In the genomic region with DNA sequence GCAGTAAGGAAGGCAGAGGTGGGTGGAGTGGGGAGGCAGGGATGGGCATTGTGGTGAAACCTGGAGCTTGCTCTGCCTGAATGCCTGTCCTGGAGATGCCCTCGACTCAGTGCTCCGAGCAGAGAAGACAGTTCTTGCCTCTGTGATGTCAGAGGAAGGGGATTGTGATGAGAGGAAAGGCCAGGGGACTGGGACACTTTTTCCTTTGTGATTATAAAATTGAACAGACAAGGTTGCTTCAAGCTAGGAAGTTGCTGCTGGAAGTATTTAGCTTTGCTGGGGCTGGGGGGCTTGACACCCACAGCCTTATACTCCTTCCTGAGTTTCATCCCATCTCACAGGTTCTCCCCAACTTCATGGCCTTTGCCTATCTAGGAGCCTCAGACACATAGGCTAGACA, we compare ENCODE assay signal across 21 cellular contexts. TPM values are rescaled to one million over a fixed set of nuclear protein-coding genes. Genes with fewer than 3 reads are reported as not detected.
DNase-seq lines count a peak whose midpoint lies in the region; ATAC-seq and TF ChIP-seq lines count a peak whose summit lies in the region.
"Had no signal": no experiment of that assay in that cellular context is flagged by ENCODE, and none has a peak within 500 bp of the region (broad histone marks: within the 10 kb centered on the region; RNA-seq: fewer than 3 reads in every experiment).

A gene (minus strand): TSS at position 101 of the 400 bp plus-strand sequence. CDS start 52 bp downstream, at position 49.

- no peak within 1 kb of the TSS for H3K4me3 ChIP-seq in esophagus muscularis mucosa
- H3K4me3 ChIP-seq: BLaER1 treated with 17β-estradiol and CSF1 and Interleukin-3, amounts not matched to agents 10 nM and 100 nM had no signal

- TF ChIP-seq POLR2A in esophagus muscularis mucosa (IDR thresholded peaks at IDR 0.05; ENCODE audit: low read depth) = no peak

- peaks cover 0 to 7% (median 3%) of the 10 kb centered on the region in 4 donors for H3K9me3 ChIP-seq in esophagus muscularis mucosa

- POLR2A ChIA-PET in activated CD8-positive, alpha-beta T cell treated with anti-CD3 and anti-CD28 coated beads for 36 hours (lab: Charles Lee) = no interaction called here
- POLR2A ChIA-PET in activated CD8-positive, alpha-beta T cell treated with anti-CD3 and anti-CD28 coated beads, Interleukin-2, amount 10 ng/mL, durations not matched to agents 7 days and 5 days (lab: Charles Lee) = no interaction called here
- POLR2A ChIA-PET in activated naive CD8-positive, alpha-beta T cell treated with anti-CD3 and anti-CD28 coated beads, Interleukin-2, amount 10 ng/mL, durations not matched to agents 7 days and 5 days (lab: Charles Lee) = no interaction called here

- H3K27me3 Mint-ChIP-seq in activated CD8-positive, alpha-beta T cell treated with anti-CD3 and anti-CD28 coated beads for 36 hours = no peaks in the 10 kb centered on the region
- H3K27me3 Mint-ChIP-seq in activated CD8-positive, alpha-beta T cell treated with anti-CD3 and anti-CD28 coated beads, Interleukin-2, amount 10 ng/mL, durations not matched to agents 7 days and 5 days (ENCODE audit: low read depth) = no peaks in the 10 kb centered on the region
- H3K27me3 Mint-ChIP-seq in activated naive CD8-positive, alpha-beta T cell treated with anti-CD3 and anti-CD28 coated beads, Interleukin-2, amount 10 ng/mL, durations not matched to agents 7 days and 5 days = no peaks in the 10 kb centered on the region
- H3K27me3 Mint-ChIP-seq in activated naive CD8-positive, alpha-beta T cell treated with anti-CD3 and anti-CD28 coated beads, Interleukin-2, amount 50 U/mL, for 24 hours = peaks cover 1% of the 10 kb centered on the region
- H3K27me3 Mint-ChIP-seq: CD4-positive, alpha-beta T cell had no signal

- no peak for TF ChIP-seq EP300 in esophagus muscularis mucosa (IDR thresholded peaks at IDR 0.05)

- peaks cover 15% of the 10 kb centered on the region for H3K4me1 Mint-ChIP-seq in activated CD8-positive, alpha-beta T cell treated with anti-CD3 and anti-CD28 coated beads for 36 hours (ENCODE audit: low read depth)
- peaks cover 11% of the 10 kb centered on the region for H3K4me1 Mint-ChIP-seq in activated CD8-positive, alpha-beta T cell treated with anti-CD3 and anti-CD28 coated beads, Interleukin-2, amount 10 ng/mL, durations not matched to agents 7 days and 5 days (ENCODE audit: low read depth)
- H3K4me1 Mint-ChIP-seq in activated naive CD8-positive, alpha-beta T cell treated with anti-CD3 and anti-CD28 coated beads, Interleukin-2, amount 10 ng/mL, durations not matched to agents 7 days and 5 days = peaks cover 7% of the 10 kb centered on the region
- peaks cover 18% of the 10 kb centered on the region for H3K4me1 Mint-ChIP-seq in activated naive CD8-positive, alpha-beta T cell treated with anti-CD3 and anti-CD28 coated beads, Interleukin-2, amount 50 U/mL, for 24 hours

- ATAC-seq in activated CD8-positive, alpha-beta T cell treated with anti-CD3 and anti-CD28 coated beads for 36 hours = no peak
- ATAC-seq in activated CD8-positive, alpha-beta T cell treated with anti-CD3 and anti-CD28 coated beads, Interleukin-2, amount 10 ng/mL, durations not matched to agents 7 days and 5 days = no peak
- no peak for ATAC-seq in activated naive CD8-positive, alpha-beta T cell treated with anti-CD3 and anti-CD28 coated beads, Interleukin-2, amount 10 ng/mL, durations not matched to agents 7 days and 5 days (ENCODE audit: low read depth)
- ATAC-seq in activated naive CD8-positive, alpha-beta T cell treated with anti-CD3 and anti-CD28 coated beads, Interleukin-2, amount 50 U/mL, for 24 hours = no peak
- ATAC-seq: HCT116 had no signal

- H3K36me3 Mint-ChIP-seq in activated CD8-positive, alpha-beta T cell treated with anti-CD3 and anti-CD28 coated beads for 36 hours (ENCODE audit: low read depth) = peaks cover under 1% of the 10 kb centered on the region
- peaks cover 9% of the 10 kb centered on the region for H3K36me3 Mint-ChIP-seq in activated CD8-positive, alpha-beta T cell treated with anti-CD3 and anti-CD28 coated beads, Interleukin-2, amount 10 ng/mL, durations not matched to agents 7 days and 5 days (ENCODE audit: low read depth)
- H3K36me3 Mint-ChIP-seq in activated naive CD8-positive, alpha-beta T cell treated with anti-CD3 and anti-CD28 coated beads, Interleukin-2, amount 10 ng/mL, durations not matched to agents 7 days and 5 days = peaks cover 24% of the 10 kb centered on the region
- H3K36me3 Mint-ChIP-seq in activated naive CD8-positive, alpha-beta T cell treated with anti-CD3 and anti-CD28 coated beads, Interleukin-2, amount 50 U/mL, for 24 hours (ENCODE audit: low read depth) = peaks cover 1% of the 10 kb centered on the region

- intact Hi-C loops in activated CD8-positive, alpha-beta T cell treated with anti-CD3 and anti-CD28 coated beads for 36 hours (cut with micrococcal nuclease) = no loop called here
- intact Hi-C loops in esophagus muscularis mucosa (cut with DNase I) = no loop called here

- H3K27ac Mint-ChIP-seq in activated CD8-positive, alpha-beta T cell treated with anti-CD3 and anti-CD28 coated beads for 36 hours = peak within 1 kb of the TSS; percentile 1
- no peak within 1 kb of the TSS for H3K27ac Mint-ChIP-seq in activated CD8-positive, alpha-beta T cell treated with anti-CD3 and anti-CD28 coated beads, Interleukin-2, amount 10 ng/mL, durations not matched to agents 7 days and 5 days
- H3K27ac Mint-ChIP-seq in activated naive CD8-positive, alpha-beta T cell treated with anti-CD3 and anti-CD28 coated beads, Interleukin-2, amount 10 ng/mL, durations not matched to agents 7 days and 5 days = peak within 1 kb of the TSS; percentile 51
- no peak within 1 kb of the TSS for H3K27ac Mint-ChIP-seq in activated naive CD8-positive, alpha-beta T cell treated with anti-CD3 and anti-CD28 coated beads, Interleukin-2, amount 50 U/mL, for 24 hours
- H3K27ac Mint-ChIP-seq: B cell; CD4-positive, alpha-beta T cell; HFFc6 had no signal

- H3K27ac ChIP-seq in esophagus muscularis mucosa (replicated peaks in 1 of 4) = no peak within 1 kb of the TSS
- H3K27ac ChIP-seq: BLaER1 treated with 17β-estradiol and CSF1 and Interleukin-3, amounts not matched to agents 10 nM and 100 nM; HL-60 had no signal

- no peak within 1 kb of the TSS for H3K4me3 Mint-ChIP-seq in activated CD8-positive, alpha-beta T cell treated with anti-CD3 and anti-CD28 coated beads for 36 hours
- no peak within 1 kb of the TSS for H3K4me3 Mint-ChIP-seq in activated CD8-positive, alpha-beta T cell treated with anti-CD3 and anti-CD28 coated beads, Interleukin-2, amount 10 ng/mL, durations not matched to agents 7 days and 5 days
- no peak within 1 kb of the TSS for H3K4me3 Mint-ChIP-seq in activated naive CD8-positive, alpha-beta T cell treated with anti-CD3 and anti-CD28 coated beads, Interleukin-2, amount 10 ng/mL, durations not matched to agents 7 days and 5 days
- H3K4me3 Mint-ChIP-seq in activated naive CD8-positive, alpha-beta T cell treated with anti-CD3 and anti-CD28 coated beads, Interleukin-2, amount 50 U/mL, for 24 hours = no peak within 1 kb of the TSS
- H3K4me3 Mint-ChIP-seq: B cell; CD4-positive, alpha-beta T cell; HFFc6 had no signal

- no peaks in the 10 kb centered on the region for H3K27me3 ChIP-seq in esophagus muscularis mucosa
- H3K27me3 ChIP-seq: BLaER1 treated with 17β-estradiol and CSF1 and Interleukin-3, amounts not matched to agents 10 nM and 100 nM had no signal

- TF ChIP-seq CTCF in activated CD8-positive, alpha-beta T cell treated with anti-CD3 and anti-CD28 coated beads for 36 hours (IDR thresholded peaks at IDR 0.05) = no peak
- no peak for TF ChIP-seq CTCF in esophagus muscularis mucosa (IDR thresholded peaks at IDR 0.05)

- DNase-seq in activated CD8-positive, alpha-beta T cell treated with anti-CD3 and anti-CD28 coated beads for 36 hours = no peak
- DNase-seq in activated CD8-positive, alpha-beta T cell treated with anti-CD3 and anti-CD28 coated beads, Interleukin-2, amount 10 ng/mL, durations not matched to agents 7 days and 5 days = no peak
- no peak for DNase-seq in activated naive CD8-positive, alpha-beta T cell treated with anti-CD3 and anti-CD28 coated beads, Interleukin-2, amount 10 ng/mL, durations not matched to agents 7 days and 5 days
- DNase-seq in activated naive CD8-positive, alpha-beta T cell treated with anti-CD3 and anti-CD28 coated beads, Interleukin-2, amount 50 U/mL, for 24 hours = no peak
- DNase-seq in esophagus muscularis mucosa (ENCODE audit: extremely low spot score) = peak; percentile 79
- DNase-seq in NCI-H1436 (lab: John Stamatoyannopoulos, UW) = no peak
- no peak for DNase-seq in NCI-H774 (lab: John Stamatoyannopoulos, UW)
- DNase-seq: CD4-positive, alpha-beta T cell; DMS153; DMS79; GDM1; GOT3; H7; HFFc6 had no signal

- CTCF ChIA-PET in activated CD8-positive, alpha-beta T cell treated with anti-CD3 and anti-CD28 coated beads for 36 hours (lab: Charles Lee) = interaction anchor here (0.7 to 3.6 kb wide), 5 partner anchors 11 to 219 kb away, joined by 3 to 31 read pairs (median 3); no protein-coding TSS in a partner anchor
- CTCF ChIA-PET in activated CD8-positive, alpha-beta T cell treated with anti-CD3 and anti-CD28 coated beads, Interleukin-2, amount 10 ng/mL, durations not matched to agents 7 days and 5 days (lab: Charles Lee) = interaction anchor here (1.3 to 4.0 kb wide), 3 partner anchors 54 to 177 kb away, joined by 3 to 18 read pairs (median 3); no protein-coding TSS in a partner anchor

- H3K4me1 ChIP-seq in esophagus muscularis mucosa = no peaks in the 10 kb centered on the region

- WGBS in esophagus muscularis mucosa = 64% methylated on average over 2 of the region's 2 CpGs

- peaks cover 9% of the 10 kb centered on the region for H3K9me3 Mint-ChIP-seq in activated CD8-positive, alpha-beta T cell treated with anti-CD3 and anti-CD28 coated beads for 36 hours
- H3K9me3 Mint-ChIP-seq in activated CD8-positive, alpha-beta T cell treated with anti-CD3 and anti-CD28 coated beads, Interleukin-2, amount 10 ng/mL, durations not matched to agents 7 days and 5 days (ENCODE audit: insufficient read depth) = peaks cover 10% of the 10 kb centered on the region
- H3K9me3 Mint-ChIP-seq in activated naive CD8-positive, alpha-beta T cell treated with anti-CD3 and anti-CD28 coated beads, Interleukin-2, amount 10 ng/mL, durations not matched to agents 7 days and 5 days = peaks cover 20% of the 10 kb centered on the region
- H3K9me3 Mint-ChIP-seq in activated naive CD8-positive, alpha-beta T cell treated with anti-CD3 and anti-CD28 coated beads, Interleukin-2, amount 50 U/mL, for 24 hours = peaks cover 19% of the 10 kb centered on the region

- H3K36me3 ChIP-seq in esophagus muscularis mucosa = no peaks in the 10 kb centered on the region

RNA-seq across cellular contexts. Expression of the gene that starts here (rescaled TPM):
- total RNA-seq in activated CD8-positive, alpha-beta T cell treated with anti-CD3 and anti-CD28 coated beads for 36 hours = not detected
- under 1 TPM in 1 of 2 experiments, not detected in 1; 0.23 TPM for total RNA-seq in activated CD8-positive, alpha-beta T cell treated with anti-CD3 and anti-CD28 coated beads, Interleukin-2, amount 10 ng/mL, durations not matched to agents 7 days and 5 days
- under 1 TPM; 0.30 to 0.31 TPM for total RNA-seq in activated naive CD8-positive, alpha-beta T cell treated with anti-CD3 and anti-CD28 coated beads, Interleukin-2, amount 10 ng/mL, durations not matched to agents 7 days and 5 days
- total RNA-seq in esophagus muscularis mucosa = not detected
- total RNA-seq: A172, B cell, Daoy, H7, HFFc6, HT1080 had no signal

Comparison
In these comparisons a context has a peak if more than half of its experiments do, and no peak if none do; other contexts are left out.
1. H3K27ac Mint-ChIP-seq: peak in activated CD8-positive, alpha-beta T cell treated with anti-CD3 and anti-CD28 coated beads for 36 hours (single experiment) and activated naive CD8-positive, alpha-beta T cell treated with anti-CD3 and anti-CD28 coated beads, Interleukin-2, amount 10 ng/mL, durations not matched to agents 7 days and 5 days (single experiment); none in activated CD8-positive, alpha-beta T cell treated with anti-CD3 and anti-CD28 coated beads, Interleukin-2, amount 10 ng/mL, durations not matched to agents 7 days and 5 days (single experiment) and activated naive CD8-positive, alpha-beta T cell treated with anti-CD3 and anti-CD28 coated beads, Interleukin-2, amount 50 U/mL, for 24 hours (single experiment).
2. Peak in DNase-seq in esophagus muscularis mucosa; RNA of the gene not detected or under 1 TPM.